19 cellular contexts compared by ENCODE assay signal in the genomic region with DNA sequence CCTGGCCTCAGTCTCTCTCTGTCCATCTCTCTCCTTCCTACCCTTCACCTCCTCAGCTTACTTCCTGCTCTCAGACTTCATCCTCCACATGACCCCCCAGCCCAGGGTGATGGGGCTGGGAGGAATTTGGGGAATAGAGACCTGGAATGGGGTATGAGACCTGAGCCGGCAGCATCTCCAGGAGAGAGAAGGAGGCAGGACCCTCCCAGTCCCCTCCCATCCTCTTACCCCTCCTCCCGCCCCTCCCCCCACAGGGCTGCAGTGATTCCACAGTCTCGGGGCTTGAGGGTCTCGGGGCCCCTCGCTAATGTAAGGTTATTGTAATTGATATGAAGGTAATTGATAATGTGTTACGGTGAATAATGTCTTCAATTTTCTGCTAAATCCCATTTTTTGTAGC.
"Had no signal": no experiment of that assay in that cellular context is flagged by ENCODE, and none has a peak within 500 bp of the region (broad histone marks: within the 10 kb centered on the region; RNA-seq: fewer than 3 reads in every experiment).

No MANE protein-coding gene starts in this region.

- H3K4me3 ChIP-seq: dorsolateral prefrontal cortex, heart left ventricle, ovary, right atrium auricular region, sigmoid colon, skin epidermis, stomach, thoracic aorta, transverse colon had no signal

- H3K4me1 ChIP-seq: right atrium auricular region had no signal

- H3K27me3 ChIP-seq: ovary had no signal

- H3K9me3 ChIP-seq: heart left ventricle, neutrophil, ovary, right atrium auricular region, sigmoid colon, stomach, thoracic aorta, transverse colon had no signal

- H3K27ac Mint-ChIP-seq: naive thymus-derived CD4-positive, alpha-beta T cell had no signal

- H3K27ac ChIP-seq: dorsolateral prefrontal cortex, heart left ventricle, neutrophil, ovary, right atrium auricular region, sigmoid colon, skin epidermis, stomach, thoracic aorta, transverse colon had no signal

- H3K36me3 ChIP-seq: heart left ventricle, neutrophil, ovary, right atrium auricular region, sigmoid colon, stomach, thoracic aorta, transverse colon had no signal

- DNase-seq: cortex of kidney; dorsolateral prefrontal cortex; effector CD8-positive, alpha-beta T cell; foreskin melanocyte; heart left ventricle; hippocampal formation; kidney glomerular epithelial cell; mammary epithelial cell; naive thymus-derived CD4-positive, alpha-beta T cell; ovary; sigmoid colon; stimulated activated naive CD4-positive, alpha-beta T cell; stomach; substantia nigra; transverse colon had no signal

- H3K4me3 Mint-ChIP-seq: naive thymus-derived CD4-positive, alpha-beta T cell had no signal
